ENCODE assay signal across 20 cellular contexts in the genomic region with DNA sequence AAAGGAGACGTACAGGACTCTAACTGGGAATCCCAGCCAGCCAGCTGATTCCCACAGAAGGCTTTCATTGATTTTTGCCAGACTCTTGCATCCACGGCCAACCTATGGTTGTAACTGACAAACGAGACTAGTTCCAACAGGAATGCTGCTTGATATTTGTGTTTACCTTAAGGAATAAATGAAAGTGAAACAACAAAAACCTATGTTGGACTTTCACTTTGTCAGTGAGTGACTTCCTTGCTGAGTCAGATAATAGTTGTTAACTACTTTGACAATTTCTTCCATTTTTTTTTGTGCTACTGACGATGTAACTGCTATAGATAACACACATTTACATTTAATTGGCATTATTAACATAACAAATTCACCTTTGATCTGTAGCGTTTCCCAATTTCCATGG.
"Had no signal": no experiment of that assay in that cellular context is flagged by ENCODE, and none has a peak within 500 bp of the region (broad histone marks: within the 10 kb centered on the region; RNA-seq: fewer than 3 reads in every experiment).

No MANE protein-coding gene starts in this region.

- H3K4me1 Mint-ChIP-seq: activated B cell treated with CpG ODN at 0.5 μM for 24 hours had no signal

- H3K4me3 ChIP-seq: esophagus squamous epithelium, heart left ventricle, left ventricle myocardium inferior, prostate gland, right lobe of liver, spleen had no signal

- H3K4me3 Mint-ChIP-seq: activated B cell treated with CpG ODN at 0.5 μM for 24 hours; activated CD4-positive, alpha-beta T cell treated with anti-CD3 and anti-CD28 coated beads, Interleukin-2, amount 10 ng/mL, durations not matched to agents 7 days and 5 days; activated naive CD8-positive, alpha-beta T cell treated with anti-CD3 and anti-CD28 coated beads for 36 hours; T-helper 1 cell treated with Interleukin-12 subunit alpha and Interleukin-12 subunit beta and Interleukin-4 antibody, amounts not matched to agents 30 μg/mL and 1 μg/mL, for 36 hours had no signal

- H3K27me3 Mint-ChIP-seq: activated B cell treated with CpG ODN at 0.5 μM for 24 hours; activated CD4-positive, alpha-beta T cell treated with anti-CD3 and anti-CD28 coated beads, Interleukin-2, amount 10 ng/mL, durations not matched to agents 7 days and 5 days; activated naive CD8-positive, alpha-beta T cell treated with anti-CD3 and anti-CD28 coated beads for 36 hours had no signal

- H3K27ac ChIP-seq: esophagus squamous epithelium, neutrophil, prostate gland, right lobe of liver, spleen had no signal

- H3K4me1 ChIP-seq: prostate gland had no signal

- FAIRE-seq: endometrium had no signal

- H3K9me3 Mint-ChIP-seq: activated CD4-positive, alpha-beta T cell treated with anti-CD3 and anti-CD28 coated beads, Interleukin-2, amount 10 ng/mL, durations not matched to agents 7 days and 5 days; activated naive CD8-positive, alpha-beta T cell treated with anti-CD3 and anti-CD28 coated beads for 36 hours; T-helper 1 cell treated with Interleukin-12 subunit alpha and Interleukin-12 subunit beta and Interleukin-4 antibody, amounts not matched to agents 30 μg/mL and 1 μg/mL, for 36 hours had no signal

- H3K36me3 ChIP-seq: prostate gland had no signal

- H3K27me3 ChIP-seq: esophagus squamous epithelium, heart left ventricle, neutrophil, right lobe of liver, spleen had no signal

- DNase-seq: activated B cell treated with CpG ODN at 0.5 μM for 24 hours; activated CD4-positive, alpha-beta T cell treated with anti-CD3 and anti-CD28 coated beads, Interleukin-2, amount 10 ng/mL, durations not matched to agents 7 days and 5 days; activated gamma-delta T cell; activated naive CD8-positive, alpha-beta T cell treated with anti-CD3 and anti-CD28 coated beads for 36 hours; activated T-cell treated with anti-CD3 and anti-CD28 coated beads, Interleukin-2, amount 50 U/mL, for 1 hour; cerebellar nuclear complex; dermis blood vessel endothelial cell; esophagus squamous epithelium; foreskin melanocyte; heart left ventricle; left ventricle myocardium inferior; right lobe of liver; stimulated activated CD4-positive, alpha-beta T cell treated with anti-CD3 and anti-CD28 coated beads, Interleukin-2, amount 100 ng/mL, for 24 hours; stimulated activated naive CD4-positive, alpha-beta T cell treated with Interleukin-2 at 50 U/mL for 16 hours; trophoblast cell had no signal

- H3K27ac Mint-ChIP-seq: activated B cell treated with CpG ODN at 0.5 μM for 24 hours; activated CD4-positive, alpha-beta T cell treated with anti-CD3 and anti-CD28 coated beads, Interleukin-2, amount 10 ng/mL, durations not matched to agents 7 days and 5 days; activated naive CD8-positive, alpha-beta T cell treated with anti-CD3 and anti-CD28 coated beads for 36 hours; T-helper 1 cell treated with Interleukin-12 subunit alpha and Interleukin-12 subunit beta and Interleukin-4 antibody, amounts not matched to agents 30 μg/mL and 1 μg/mL, for 36 hours had no signal

- H3K9me3 ChIP-seq: esophagus squamous epithelium, heart left ventricle, left ventricle myocardium inferior, neutrophil, prostate gland, right lobe of liver, spleen had no signal
